Comparison of ENCODE assay signal across 25 cellular contexts in genomic region chr11:117366183-117366582, GRCh38. TPM values are rescaled to one million over a fixed set of nuclear protein-coding genes. Genes with fewer than 3 reads are reported as not detected.
A peak's percentile ranks its signal among the peaks of the same experiment; 100 is the strongest.
DNase-seq lines count a peak whose midpoint lies in the region; ATAC-seq, FAIRE-seq and TF ChIP-seq lines count a peak whose summit lies in the region.
"Had no signal": no experiment of that assay in that cellular context is flagged by ENCODE, and none has a peak within 500 bp of the region (broad histone marks: within the 10 kb centered on the region; RNA-seq: fewer than 3 reads in every experiment).

No MANE protein-coding gene starts in this region.

- H3K9me3 ChIP-seq in trophoblast cell (ENCODE audit: insufficient read depth, low read depth, low read length) = peaks cover 2% of the 10 kb centered on the region
- H3K9me3 ChIP-seq in HepG2 (ENCODE audit: low read length) = no peaks in the 10 kb centered on the region
- H3K9me3 ChIP-seq: heart left ventricle, psoas muscle, SK-N-SH, testis, uterus had no signal

- POLR2A ChIA-PET in HepG2 (lab: Yijun Ruan, JAX) = no interaction called here

- no peak overlapping the region for H4K8ac ChIP-seq in trophoblast cell (ENCODE audit: low read depth, low read length)

- H3K79me2 ChIP-seq in trophoblast cell (ENCODE audit: control insufficient read depth, insufficient read depth, low read length, poor library complexity) (no peaks in the 10 kb centered on the region), HepG2 (ENCODE audit: insufficient read depth, low read length) (no peaks in the 10 kb centered on the region)

- intact Hi-C loops in HepG2 (cut with micrococcal nuclease; ENCODE audit: unreplicated experiment) = no loop called here

- H3K27me3 ChIP-seq in trophoblast cell (ENCODE audit: insufficient read depth, low read length) (no peaks in the 10 kb centered on the region), HepG2 (ENCODE audit: control insufficient read depth in 1 of 2, insufficient read depth in 2 of 2, low read length in 2 of 2) (no peaks in the 10 kb centered on the region)
- H3K27me3 ChIP-seq: foreskin keratinocyte, heart left ventricle, testis, uterus had no signal

- H2BK12ac ChIP-seq in trophoblast cell (ENCODE audit: low read length) = no peak overlapping the region

- TF ChIP-seq RAD21 in HepG2 (CRISPR knock-in tag; IDR thresholded peaks at IDR 0.05) = no peak

- H2AFZ ChIP-seq in trophoblast cell (ENCODE audit: insufficient read depth, low read length, poor library complexity) (no peak overlapping the region), HepG2 (ENCODE audit: low read length) (no peak overlapping the region)

- DNase-seq in DMS79 treated with DMSO at 0.1 percent for 48 hours (lab: John Stamatoyannopoulos, UW) = peak; percentile 55
- DNase-seq in NCI-H524 (lab: John Stamatoyannopoulos, UW) = peak; percentile 85 to 91
- peak; percentile 89 for DNase-seq in cerebellar cortex (ENCODE audit: low spot score)
- no peak for DNase-seq in trophoblast cell
- DNase-seq in HepG2 (ENCODE audit: low spot score) = no peak
- no peak for DNase-seq in A172 (ENCODE audit: low spot score)
- DNase-seq: activated CD4-positive, alpha-beta T cell treated with anti-CD3 and anti-CD28 coated beads for 1 hour; activated CD8-positive, alpha-beta T cell treated with anti-CD3 and anti-CD28 coated beads for 36 hours; activated naive CD8-positive, alpha-beta T cell treated with anti-CD3 and anti-CD28 coated beads, Interleukin-2, amount 10 ng/mL, durations not matched to agents 7 days and 5 days; effector memory CD4-positive, alpha-beta T cell; foreskin keratinocyte; heart left ventricle; NCI-H1092 treated with DMSO at 0.1 percent for 48 hours; NCI-H2029 treated with DMSO at 0.1 percent for 48 hours; NCI-H446 treated with DMSO at 0.1 percent for 48 hours; NK-92 treated with Interleukin-12 subunit alpha and Interleukin-12 subunit beta, amount 100 ng/mL, for 24 hours; PC-3; psoas muscle; SK-N-SH; stimulated activated naive CD4-positive, alpha-beta T cell; testis; uterus had no signal

- H2BK5ac ChIP-seq in trophoblast cell (ENCODE audit: low read depth, low read length, poor library complexity) = no peak overlapping the region

- H3K9ac ChIP-seq in trophoblast cell (ENCODE audit: low read length) = no peak overlapping the region
- H3K9ac ChIP-seq in HepG2 (ENCODE audit: insufficient read depth, low read depth, low read length) = no peak overlapping the region
- H3K9ac ChIP-seq: SK-N-SH had no signal

- no peak overlapping the region for H3K23ac ChIP-seq in trophoblast cell (ENCODE audit: low read length)

- no peak overlapping the region for H4K12ac ChIP-seq in trophoblast cell (ENCODE audit: low read depth, low read length)

- CTCF ChIA-PET in HepG2 (lab: Yijun Ruan, JAX; ENCODE audit: low intra/inter-chr PET ratio, low total read pairs) = no interaction called here

- in situ Hi-C loops in HepG2 (cut with HindIII; ENCODE audit: extremely low pct_ligation_motif_present, low pct_unique_long_range_greater_than_20kb) = no loop called here

- H3K4me3 ChIP-seq in trophoblast cell (ENCODE audit: low read depth, low read length) (no peak overlapping the region), HepG2 (replicated peaks in 1 of 3; ENCODE audit: insufficient read depth in 1 of 3, low read depth in 2 of 3, low read length in 3 of 3) (no peak overlapping the region)
- H3K4me3 ChIP-seq: heart left ventricle, psoas muscle, testis, uterus had no signal

- H2BK120ac ChIP-seq in trophoblast cell (ENCODE audit: insufficient read depth, low read length, poor library complexity) = no peak overlapping the region

- H4K20me1 ChIP-seq in HepG2 (ENCODE audit: insufficient read depth, low read length) = no peaks in the 10 kb centered on the region

- TF ChIP-seq EP300 in HepG2 (IDR thresholded peaks at IDR 0.05; ENCODE audit: low read depth in 2 of 2, low read length in 2 of 2) (no peak), HepG2 (CRISPR knock-in tag; IDR thresholded peaks at IDR 0.05; ENCODE audit: borderline replicate concordance) (no peak)

- TF ChIP-seq POLR2A in HepG2 (IDR thresholded peaks at IDR 0.05; ENCODE audit: insufficient read depth in 1 of 2, low read depth in 2 of 2, low read length in 2 of 2) = no peak

- H4K91ac ChIP-seq in trophoblast cell (ENCODE audit: low read depth, low read length) = no peak overlapping the region

- H3K4me1 ChIP-seq in trophoblast cell (ENCODE audit: control insufficient read depth in 1 of 2, insufficient read depth in 2 of 2, low read length in 2 of 2) (no peaks in the 10 kb centered on the region), HepG2 (ENCODE audit: insufficient read depth, low read length) (no peaks in the 10 kb centered on the region)
- H3K4me1 ChIP-seq: foreskin keratinocyte, psoas muscle, testis, uterus had no signal

- H3K27ac ChIP-seq in trophoblast cell (ENCODE audit: low read depth, low read length) (no peak overlapping the region), HepG2 (ENCODE audit: extremely low read length, insufficient read depth, low read length) (no peak overlapping the region)
- H3K27ac ChIP-seq: foreskin keratinocyte, heart left ventricle, psoas muscle, testis, uterus had no signal

- H2AK5ac ChIP-seq in trophoblast cell (ENCODE audit: low read length) = no peak overlapping the region

- H3K79me1 ChIP-seq in trophoblast cell (ENCODE audit: low read length) = no peaks in the 10 kb centered on the region

- H3K4ac ChIP-seq in trophoblast cell (ENCODE audit: low read depth, low read length) = no peak overlapping the region

- no peak overlapping the region for H3K18ac ChIP-seq in trophoblast cell (ENCODE audit: low read length)

- no peak for ATAC-seq in HepG2
- ATAC-seq in GM19351 (IDR thresholded peaks at IDR 0.05; ENCODE audit: unreplicated experiment) = no peak
- ATAC-seq in HG03571 (IDR thresholded peaks at IDR 0.05; ENCODE audit: unreplicated experiment) = no peak
- ATAC-seq: activated CD8-positive, alpha-beta T cell treated with anti-CD3 and anti-CD28 coated beads for 36 hours; esophagus mucosa; foreskin keratinocyte; heart left ventricle; PC-3; psoas muscle had no signal

- H3K36me3 ChIP-seq in trophoblast cell (ENCODE audit: control insufficient read depth in 1 of 2, insufficient read depth in 2 of 2, low read length in 2 of 2) = peaks cover 13 to 22% of the 10 kb centered on the region in 2 experiments
- H3K36me3 ChIP-seq in HepG2 (replicated peaks in 1 of 2; ENCODE audit: control insufficient read depth in 1 of 2, insufficient read depth in 2 of 2, low read length in 2 of 2) = peaks cover 21 to 36% of the 10 kb centered on the region in 2 experiments; a peak in 4 of 5 replicates
- H3K36me3 ChIP-seq: uterus had no signal

- no CpG with 5 or more reads among the region's 5 CpGs for WGBS in trophoblast cell (ENCODE audit: extremely low coverage, insufficient coverage, insufficient read length)
- 100% methylated on average over 5 of the region's 5 CpGs for WGBS in HepG2 (ENCODE audit: low lambda C conversion rate)

- no TSS peak for BruUV-seq in HepG2 (replicated peaks; lab: Mats Ljungman, UMichigan)

- H3K4me2 ChIP-seq in trophoblast cell (ENCODE audit: low read length) (peak overlapping the region; percentile 5), HepG2 (ENCODE audit: low read depth, low read length) (no peak overlapping the region)
- H3K4me2 ChIP-seq: SK-N-SH had no signal

- no peak for TF ChIP-seq CTCF in HepG2 (CRISPR knock-in tag; IDR thresholded peaks at IDR 0.05)

- no peak overlapping the region for H3K14ac ChIP-seq in trophoblast cell (ENCODE audit: low read length)

- FAIRE-seq in HepG2 (lab: Jason Lieb, UNC) = no peak

RNA-seq across cellular contexts. Expression of gene CEP164, which starts 38.5 kb away (rescaled TPM):
- polyA plus RNA-seq in trophoblast cell (2013) = 14.9 and 15.9 TPM in 2 replicates
- 9.6 and 15.2 TPM in 2 replicates for total RNA-seq in HepG2 (2016; rRNA removed; fragmentation: Illumina TruSeq; extraction: Trizol)
- total RNA-seq in HepG2 (2016; cell fraction: cytosol; rRNA removed; fragmentation: Illumina TruSeq; extraction: Trizol; ENCODE audit: low read depth) = 14.5 and 15.6 TPM in 2 replicates
- total RNA-seq in HepG2 (2016; cell fraction: insoluble cytoplasmic fraction; rRNA removed; fragmentation: Illumina TruSeq; extraction: Trizol) = 7.8 and 17.7 TPM in 2 replicates
- 7.5 and 7.9 TPM in 2 replicates for total RNA-seq in HepG2 (2016; cell fraction: membrane; rRNA removed; fragmentation: Illumina TruSeq; extraction: Trizol)
- total RNA-seq in HepG2 (2016; cell fraction: nucleus; rRNA removed; fragmentation: Illumina TruSeq; extraction: Trizol) = 18.0 and 22.9 TPM in 2 replicates
- 9.8 and 11.4 TPM in 2 replicates for polyA plus RNA-seq in HepG2 (2011; rRNA removed)
- polyA plus RNA-seq in HepG2 (2011; cell fraction: cytosol; rRNA removed) = 4.5 and 5.1 TPM in 2 replicates
- 41.9 and 50.5 TPM in 2 replicates for polyA plus RNA-seq in HepG2 (2011; cell fraction: nucleus; rRNA removed)
- polyA plus RNA-seq in HepG2 (2012) = 5.9 and 7.9 TPM in 2 replicates
- 0.96 and 1.0 TPM in 2 replicates for polyA plus RNA-seq in HepG2 (2016; cell fraction: cytosol; fragmentation: Illumina TruSeq; extraction: Trizol; ENCODE audit: low read depth)
- polyA plus RNA-seq in HepG2 (2016; cell fraction: insoluble cytoplasmic fraction; fragmentation: Illumina TruSeq; extraction: Trizol; ENCODE audit: low read depth) = 4.9 and 7.5 TPM in 2 replicates
- polyA plus RNA-seq in HepG2 (2016; cell fraction: membrane; fragmentation: Illumina TruSeq; extraction: Trizol; ENCODE audit: low read depth) = 1.5 and 1.6 TPM in 2 replicates
- 40.5 and 41.1 TPM in 2 replicates for polyA plus RNA-seq in HepG2 (2016; cell fraction: nucleus; fragmentation: Illumina TruSeq; extraction: Trizol; ENCODE audit: insufficient read depth, low read depth)
- 11.0 and 27.5 TPM in 2 replicates for polyA minus RNA-seq in HepG2 (2011; rRNA and poly(A)+ RNA removed; ENCODE audit: low replicate concordance)
- 3.5 and 3.7 TPM in 2 replicates for polyA minus RNA-seq in HepG2 (2011; cell fraction: cytosol; rRNA and poly(A)+ RNA removed)
- 14.2 and 17.9 TPM in 2 replicates for polyA minus RNA-seq in HepG2 (2011; cell fraction: nucleus; rRNA and poly(A)+ RNA removed)
- total RNA-seq in A172 (2014; rRNA removed; shearing (Covaris generic)) = 12.6 and 16.6 TPM in 2 replicates

RNA-seq across cellular contexts. Expression of gene BACE1, which starts 50.1 kb away (rescaled TPM):
- 17.2 TPM in 2 replicates for polyA plus RNA-seq in trophoblast cell (2013)
- total RNA-seq in HepG2 (2016; rRNA removed; fragmentation: Illumina TruSeq; extraction: Trizol) = 7.5 and 10.2 TPM in 2 replicates
- 2.1 and 2.2 TPM in 2 replicates for total RNA-seq in HepG2 (2016; cell fraction: cytosol; rRNA removed; fragmentation: Illumina TruSeq; extraction: Trizol; ENCODE audit: low read depth)
- total RNA-seq in HepG2 (2016; cell fraction: insoluble cytoplasmic fraction; rRNA removed; fragmentation: Illumina TruSeq; extraction: Trizol) = 8.4 and 9.7 TPM in 2 replicates
- 4.8 and 6.0 TPM in 2 replicates for total RNA-seq in HepG2 (2016; cell fraction: membrane; rRNA removed; fragmentation: Illumina TruSeq; extraction: Trizol)
- 9.1 and 11.5 TPM in 2 replicates for total RNA-seq in HepG2 (2016; cell fraction: nucleus; rRNA removed; fragmentation: Illumina TruSeq; extraction: Trizol)
- 17.9 and 19.0 TPM in 2 replicates for polyA plus RNA-seq in HepG2 (2011; rRNA removed)
- 14.6 and 15.9 TPM in 2 replicates for polyA plus RNA-seq in HepG2 (2011; cell fraction: cytosol; rRNA removed)
- polyA plus RNA-seq in HepG2 (2011; cell fraction: nucleus; rRNA removed) = 44.0 and 49.0 TPM in 2 replicates
- 12.2 and 14.8 TPM in 2 replicates for polyA plus RNA-seq in HepG2 (2012)
- polyA plus RNA-seq in HepG2 (2016; cell fraction: cytosol; fragmentation: Illumina TruSeq; extraction: Trizol; ENCODE audit: low read depth) = 2.2 and 2.4 TPM in 2 replicates
- 10.6 and 11.0 TPM in 2 replicates for polyA plus RNA-seq in HepG2 (2016; cell fraction: insoluble cytoplasmic fraction; fragmentation: Illumina TruSeq; extraction: Trizol; ENCODE audit: low read depth)
- 4.9 and 5.8 TPM in 2 replicates for polyA plus RNA-seq in HepG2 (2016; cell fraction: membrane; fragmentation: Illumina TruSeq; extraction: Trizol; ENCODE audit: low read depth)
- 21.9 and 23.8 TPM in 2 replicates for polyA plus RNA-seq in HepG2 (2016; cell fraction: nucleus; fragmentation: Illumina TruSeq; extraction: Trizol; ENCODE audit: insufficient read depth, low read depth)
- 41.2 and 52.9 TPM in 2 replicates for polyA minus RNA-seq in HepG2 (2011; rRNA and poly(A)+ RNA removed; ENCODE audit: low replicate concordance)
- 7.0 and 13.9 TPM in 2 replicates for polyA minus RNA-seq in HepG2 (2011; cell fraction: cytosol; rRNA and poly(A)+ RNA removed)
- polyA minus RNA-seq in HepG2 (2011; cell fraction: nucleus; rRNA and poly(A)+ RNA removed) = 7.8 and 8.6 TPM in 2 replicates
- 12.3 and 13.2 TPM in 2 replicates for total RNA-seq in A172 (2014; rRNA removed; shearing (Covaris generic))

Comparison
In these comparisons a context has a peak if more than half of its experiments do, and no peak if none do; other contexts are left out.
1. DNase-seq: peak in DMS79 treated with DMSO at 0.1 percent for 48 hours (single experiment), NCI-H524 (2 of 2) and cerebellar cortex (single experiment); none in trophoblast cell (0 of 2), HepG2 (single experiment) and A172 (single experiment).